ENCODE assay signal across 14 cellular contexts in genomic region chr2:200658278-200658864, GRCh38.
A peak's percentile ranks its signal among the peaks of the same experiment; 100 is the strongest.
DNase-seq lines count a peak whose midpoint lies in the region; ATAC-seq and TF ChIP-seq lines count a peak whose summit lies in the region.
"Had no signal": no experiment of that assay in that cellular context is flagged by ENCODE, and none has a peak within 500 bp of the region (broad histone marks: within the 10 kb centered on the region; RNA-seq: fewer than 3 reads in every experiment).

No MANE protein-coding gene starts in this region.

- H3K4me2 ChIP-seq in mammary epithelial cell (ENCODE audit: insufficient read depth, low read depth, low read length): no peak overlapping the region

- 78% methylated on average over 3 of the region's 5 CpGs for WGBS in mammary epithelial cell (ENCODE audit: low coverage, missing lambda C conversion rate)

- H3K4me3 Mint-ChIP-seq in chondrocyte (ENCODE audit: unreplicated experiment): no peak overlapping the region
- H3K4me3 Mint-ChIP-seq: activated CD4-positive, alpha-beta memory T cell treated with anti-CD3 and anti-CD28 coated beads, Interleukin-2, amount 10 ng/mL, durations not matched to agents 7 days and 5 days; activated T-helper 1 cell treated with anti-CD3 and anti-CD28 coated beads, Interleukin-12 subunit alpha, Interleukin-12 subunit beta, Interleukin-2, Interleukin-4 antibody, amounts not matched to agents 30 ng/mL and 10 ng/mL and 1 ng/mL, durations not matched to agents 14 hours and 24 hours and 36 hours; central memory CD8-positive, alpha-beta T cell had no signal

- H3K27ac Mint-ChIP-seq in chondrocyte (ENCODE audit: unreplicated experiment): no peak overlapping the region
- H3K27ac Mint-ChIP-seq: activated CD4-positive, alpha-beta memory T cell treated with anti-CD3 and anti-CD28 coated beads, Interleukin-2, amount 10 ng/mL, durations not matched to agents 7 days and 5 days; activated T-helper 1 cell treated with anti-CD3 and anti-CD28 coated beads, Interleukin-12 subunit alpha, Interleukin-12 subunit beta, Interleukin-2, Interleukin-4 antibody, amounts not matched to agents 30 ng/mL and 10 ng/mL and 1 ng/mL, durations not matched to agents 14 hours and 24 hours and 36 hours had no signal

- H3K4me3 ChIP-seq in mammary epithelial cell (replicated peaks in 1 of 3; ENCODE audit: insufficient read depth in 1 of 3, low read depth in 2 of 3, low read length in 3 of 3): no peak overlapping the region
- H3K4me3 ChIP-seq: right atrium auricular region had no signal

- TF ChIP-seq CTCF in chondrocyte (IDR thresholded peaks at IDR 0.05) (peak; percentile 46), mammary epithelial cell (conservative IDR thresholded peaks at IDR 0.05 in 1 of 2, IDR thresholded peaks at IDR 0.05 in 1 of 2; ENCODE audit: extremely low read depth in 1 of 2, insufficient read depth in 1 of 2, low read depth in 1 of 2, low read length in 2 of 2) (peak in 1 of 2 donors; percentile 27)

- no peak overlapping the region for H3K9ac ChIP-seq in mammary epithelial cell (ENCODE audit: insufficient read depth, low read length)

- peaks cover 15% of the 10 kb centered on the region for H3K4me1 ChIP-seq in mammary epithelial cell (ENCODE audit: insufficient read depth, low read length)
- H3K4me1 ChIP-seq: right atrium auricular region had no signal

- no peak for ATAC-seq in GM18498 (IDR thresholded peaks at IDR 0.05; ENCODE audit: unreplicated experiment)
- ATAC-seq in GM18861 (IDR thresholded peaks at IDR 0.05; ENCODE audit: unreplicated experiment): no peak

- H3K27me3 ChIP-seq in mammary epithelial cell (ENCODE audit: insufficient read depth, low read length): no peaks in the 10 kb centered on the region
- H3K27me3 ChIP-seq: right atrium auricular region had no signal

- H3K36me3 Mint-ChIP-seq in chondrocyte (ENCODE audit: low read depth): no peaks in the 10 kb centered on the region

- H3K9me3 Mint-ChIP-seq in chondrocyte (ENCODE audit: low read depth): no peaks in the 10 kb centered on the region
- H3K9me3 Mint-ChIP-seq: activated CD4-positive, alpha-beta memory T cell treated with anti-CD3 and anti-CD28 coated beads, Interleukin-2, amount 10 ng/mL, durations not matched to agents 7 days and 5 days; activated T-helper 1 cell treated with anti-CD3 and anti-CD28 coated beads, Interleukin-12 subunit alpha, Interleukin-12 subunit beta, Interleukin-2, Interleukin-4 antibody, amounts not matched to agents 30 ng/mL and 10 ng/mL and 1 ng/mL, durations not matched to agents 14 hours and 24 hours and 36 hours; central memory CD8-positive, alpha-beta T cell had no signal

- no peak overlapping the region for H3K27ac ChIP-seq in mammary epithelial cell (ENCODE audit: insufficient read depth, low read depth, low read length)
- H3K27ac ChIP-seq: right atrium auricular region had no signal

- H3K79me2 ChIP-seq in mammary epithelial cell (ENCODE audit: insufficient read depth, low read length): no peaks in the 10 kb centered on the region

- no peaks in the 10 kb centered on the region for H3K9me3 ChIP-seq in mammary epithelial cell (replicated peaks; ENCODE audit: insufficient read depth, low read length)
- H3K9me3 ChIP-seq: right atrium auricular region had no signal

- no TSS peak for BruUV-seq in mammary epithelial cell (replicated peaks; lab: Mats Ljungman, UMichigan)

- in situ Hi-C loops in mammary epithelial cell (cut with MboI; ENCODE audit: low sequenced_read_pairs in 2 of 2): no loop called here

- intact Hi-C loops in mammary epithelial cell (cut with micrococcal nuclease): loop anchor here (1.0 kb wide), 1 partner anchor 82 kb away; no protein-coding TSS in a partner anchor

- no peaks in the 10 kb centered on the region for H4K20me1 ChIP-seq in mammary epithelial cell (ENCODE audit: insufficient read depth, low read length)

- no peak overlapping the region for H2AFZ ChIP-seq in mammary epithelial cell (ENCODE audit: low read depth, low read length)

- CTCF ChIA-PET in mammary epithelial cell (lab: Charles Lee; ENCODE audit: low non-redundant PET): no interaction called here

- H3K27me3 Mint-ChIP-seq in chondrocyte (ENCODE audit: low read depth): no peaks in the 10 kb centered on the region

- dilution Hi-C loops in mammary epithelial cell (cut with HindIII; ENCODE audit: low sequenced_read_pairs): no loop called here

- H3K36me3 ChIP-seq in mammary epithelial cell (ENCODE audit: insufficient read depth, low read length): no peaks in the 10 kb centered on the region
- H3K36me3 ChIP-seq: right atrium auricular region had no signal

- H3K4me1 Mint-ChIP-seq in chondrocyte (ENCODE audit: low read depth): peaks cover 5% of the 10 kb centered on the region
- H3K4me1 Mint-ChIP-seq: activated CD4-positive, alpha-beta memory T cell treated with anti-CD3 and anti-CD28 coated beads, Interleukin-2, amount 10 ng/mL, durations not matched to agents 7 days and 5 days; central memory CD8-positive, alpha-beta T cell had no signal

- DNase-seq in Daoy (ENCODE audit: low read depth): peak; percentile 9
- peak; percentile 10 for DNase-seq in LHCN-M2 (ENCODE audit: low read depth)
- DNase-seq in chondrocyte (ENCODE audit: low spot score): no peak
- DNase-seq in lung microvascular endothelial cell (ENCODE audit: low read depth in 2 of 2): peak; percentile 23 to 27
- DNase-seq in stimulated activated CD4-positive, alpha-beta T cell treated with anti-CD3 and anti-CD28 coated beads, Interleukin-4, amount 100 ng/mL, for 1 hour: no peak
- DNase-seq in mammary epithelial cell: no peak
- DNase-seq: activated CD4-positive, alpha-beta memory T cell treated with anti-CD3 and anti-CD28 coated beads, Interleukin-2, amount 10 ng/mL, durations not matched to agents 7 days and 5 days; DND-41; KBM-7 had no signal

Comparison
In these comparisons a context has a peak if more than half of its experiments do, and no peak if none do; other contexts are left out.
1. DNase-seq: peak in Daoy (single experiment), LHCN-M2 (single experiment) and lung microvascular endothelial cell (2 of 2); none in chondrocyte (single experiment), stimulated activated CD4-positive, alpha-beta T cell treated with anti-CD3 and anti-CD28 coated beads, Interleukin-4, amount 100 ng/mL, for 1 hour (single experiment) and mammary epithelial cell (single experiment).